In the genomic region with DNA sequence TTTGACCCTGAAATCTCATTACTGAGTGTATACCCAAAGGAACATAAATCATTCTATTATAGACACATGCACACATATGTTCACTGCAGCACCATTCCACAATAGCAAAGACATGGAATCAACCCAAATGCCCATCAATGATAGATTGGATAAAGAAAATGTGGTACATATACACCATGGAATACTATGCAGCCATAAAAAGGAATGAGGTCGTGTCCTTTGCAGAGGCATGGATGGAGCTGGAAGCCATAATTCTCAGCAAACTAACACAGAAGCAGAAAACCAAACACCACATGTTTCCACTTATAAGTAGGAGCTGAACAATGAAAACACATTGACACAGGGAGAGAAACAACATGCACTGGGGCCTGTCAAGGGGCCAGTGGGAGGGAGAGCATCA, we compare ENCODE assay signal across 1 cellular context. TPM values are rescaled to one million over a fixed set of nuclear protein-coding genes. Genes with fewer than 3 reads are reported as not detected.
"Had no signal": no experiment of that assay in that cellular context is flagged by ENCODE, and none has a peak within 500 bp of the region (broad histone marks: within the 10 kb centered on the region; RNA-seq: fewer than 3 reads in every experiment).

No MANE protein-coding gene starts in this region.

RNA-seq across cellular contexts. Expression of a gene that starts 21.0 kb away (rescaled TPM):
- total RNA-seq: OCI-LY7 had no signal
